Comparison of ENCODE assay signal across 14 cellular contexts in the genomic region with DNA sequence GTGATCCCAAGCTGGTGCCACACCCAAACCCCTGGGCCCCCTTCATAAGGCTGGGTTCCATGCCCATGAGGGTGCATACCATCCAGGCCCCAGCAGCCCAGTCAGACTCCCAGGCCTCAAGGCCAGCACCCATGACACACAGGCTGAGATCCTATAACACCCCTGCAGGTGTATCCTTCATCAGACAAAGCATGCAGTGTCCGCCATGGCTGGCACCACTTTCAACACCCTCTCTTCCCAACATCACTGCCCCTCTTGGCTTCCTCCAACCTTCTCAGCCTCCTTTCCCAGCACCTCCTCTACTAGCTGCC. TPM values are rescaled to one million over a fixed set of nuclear protein-coding genes. Genes with fewer than 3 reads are reported as not detected.
A peak's percentile ranks its signal among the peaks of the same experiment; 100 is the strongest.
DNase-seq lines count a peak whose midpoint lies in the region; ATAC-seq and TF ChIP-seq lines count a peak whose summit lies in the region.
"Had no signal": no experiment of that assay in that cellular context is flagged by ENCODE, and none has a peak within 500 bp of the region (broad histone marks: within the 10 kb centered on the region; RNA-seq: fewer than 3 reads in every experiment).

No MANE protein-coding gene starts in this region.

- no peak overlapping the region for H2BK120ac ChIP-seq in neuronal stem cell (ENCODE audit: low read depth, low read length)

- H3K4me3 ChIP-seq in HCT116 (replicated peaks in 1 of 2; ENCODE audit: low read depth in 1 of 2, low read length in 2 of 2) (no peak overlapping the region), adipocyte (ENCODE audit: low read length) (no peak overlapping the region), neuronal stem cell (ENCODE audit: low read length in 2 of 2) (no peak overlapping the region), thyroid gland (replicated peaks in 1 of 3) (no peak overlapping the region)
- H3K4me3 ChIP-seq: left ventricle myocardium inferior, pancreas, Peyer's patch, SJCRH30, testis had no signal

- no peaks in the 10 kb centered on the region for H4K20me1 ChIP-seq in HCT116 (ENCODE audit: insufficient read depth)

- peaks cover 7% of the 10 kb centered on the region for H3K79me1 ChIP-seq in neuronal stem cell (ENCODE audit: low read depth, low read length)

- H3K14ac ChIP-seq in neuronal stem cell (ENCODE audit: low read length) = no peak overlapping the region

- intact Hi-C loops in HCT116 (cut with micrococcal nuclease) = loop anchor here (1.0 kb wide), 4 partner anchors 35 to 242 kb away; no protein-coding TSS in a partner anchor
- intact Hi-C loops in thyroid gland (cut with DNase I) = loop anchor here (2.0 to 10.0 kb wide), 3 partner anchors 36 to 244 kb away; no protein-coding TSS in a partner anchor

- peaks cover 40% of the 10 kb centered on the region for H3K79me2 ChIP-seq in HCT116 (ENCODE audit: insufficient read depth, low read length)

- H3K4me1 ChIP-seq in HCT116 (ENCODE audit: control insufficient read depth in 1 of 2, insufficient read depth in 2 of 2, low read length in 2 of 2) (peaks cover 44 to 65% of the 10 kb centered on the region in 2 experiments), adipocyte (ENCODE audit: control insufficient read depth, insufficient read depth, low read length) (peaks cover 52% of the 10 kb centered on the region), neuronal stem cell (ENCODE audit: control insufficient read depth in 2 of 2, insufficient read depth in 1 of 2, low read depth in 1 of 2, low read length in 2 of 2) (peaks cover 2 to 15% of the 10 kb centered on the region in 2 donors), thyroid gland (peaks cover 43 to 55% of the 10 kb centered on the region in 2 donors)

- no TSS peak for BruUV-seq in HCT116 (replicated peaks; lab: Mats Ljungman, UMichigan)

- H2BK12ac ChIP-seq in neuronal stem cell (ENCODE audit: low read length) = no peak overlapping the region

- no peak overlapping the region for H3K4me2 ChIP-seq in HCT116 (ENCODE audit: low read length)
- no peak overlapping the region for H3K4me2 ChIP-seq in neuronal stem cell (ENCODE audit: insufficient read depth, low read length, poor library complexity, severe bottlenecking)

- no peak overlapping the region for H2AK5ac ChIP-seq in neuronal stem cell (ENCODE audit: low read depth, low read length)

- H3K27me3 ChIP-seq in HCT116 (ENCODE audit: insufficient read depth, low read length) (no peaks in the 10 kb centered on the region), adipocyte (replicated peaks; ENCODE audit: control insufficient read depth, insufficient read depth, low read length) (no peaks in the 10 kb centered on the region), neuronal stem cell (ENCODE audit: control insufficient read depth in 3 of 3, insufficient read depth in 3 of 3, low read depth in 1 of 3, low read length in 3 of 3) (no peaks in the 10 kb centered on the region), thyroid gland (no peaks in the 10 kb centered on the region)
- H3K27me3 ChIP-seq: pancreas, Peyer's patch, SJCRH30, testis had no signal

- no peak overlapping the region for H2AFZ ChIP-seq in HCT116 (ENCODE audit: low read depth, low read length, poor library complexity, severe bottlenecking)
- no peak overlapping the region for H2AFZ ChIP-seq in neuronal stem cell (ENCODE audit: low read length)

- H3K4ac ChIP-seq in neuronal stem cell (ENCODE audit: low read length) = no peak overlapping the region

- peak overlapping the region; percentile 55 for H4K8ac ChIP-seq in neuronal stem cell (ENCODE audit: low read depth, low read length)

- H4K91ac ChIP-seq in neuronal stem cell (ENCODE audit: low read depth, low read length, poor library complexity) = no peak overlapping the region

- no peak for ATAC-seq in HCT116

- no peak overlapping the region for H2BK5ac ChIP-seq in neuronal stem cell (ENCODE audit: low read length)

- TF ChIP-seq POLR2A in HCT116 (IDR thresholded peaks at IDR 0.05; ENCODE audit: borderline replicate concordance, extremely low read depth, insufficient read depth, insufficient read length) (no peak), thyroid gland (IDR thresholded peaks at IDR 0.05) (no peak)

- RAD21 ChIA-PET in HCT116 (lab: Charles Lee; ENCODE audit: low non-redundant PET in 1 of 2, low total read pairs in 2 of 2, uncharacterized antibody in 2 of 2, unreplicated experiment in 2 of 2) = interaction anchor here (0.5 to 3.3 kb wide), 13 partner anchors 20 to 242 kb away, joined by 3 to 59 read pairs (median 5); no protein-coding TSS in a partner anchor

- CTCF ChIA-PET in HCT116 (lab: Charles Lee) = interaction anchor here (0.6 to 6.4 kb wide), 67 partner anchors 9 to 914 kb away, joined by 3 to 386 read pairs (median 4); a partner anchor contains a TSS

- H3K27ac ChIP-seq in HCT116 (ENCODE audit: low read depth, low read length) = peak overlapping the region; percentile 5; the same call in 1 of the 2 replicates
- no peak overlapping the region for H3K27ac ChIP-seq in neuronal stem cell (replicated peaks; ENCODE audit: low read length)
- peak overlapping the region; percentile 95 to 96 (median 96) for H3K27ac ChIP-seq in thyroid gland
- H3K27ac ChIP-seq: left ventricle myocardium inferior, pancreas, SJCRH30 had no signal

- TF ChIP-seq RAD21 in HCT116 (IDR thresholded peaks at IDR 0.05; ENCODE audit: low read depth) = no peak

- H3K9me3 ChIP-seq in HCT116 (ENCODE audit: control insufficient read depth in 1 of 2, insufficient read depth in 1 of 2, low read depth in 1 of 2, low read length in 2 of 2) = no peaks in the 10 kb centered on the region
- no peaks in the 10 kb centered on the region for H3K9me3 ChIP-seq in adipocyte (ENCODE audit: control insufficient read depth, low read length)
- no peaks in the 10 kb centered on the region for H3K9me3 ChIP-seq in neuronal stem cell (replicated peaks in 1 of 2; ENCODE audit: control insufficient read depth in 2 of 2, insufficient read depth in 1 of 2, low read depth in 1 of 2, low read length in 2 of 2)
- H3K9me3 ChIP-seq in thyroid gland = no peaks in the 10 kb centered on the region
- H3K9me3 ChIP-seq: left ventricle myocardium inferior, pancreas, Peyer's patch, SJCRH30, testis had no signal

- H3K9me2 ChIP-seq in HCT116 (ENCODE audit: insufficient read depth) = no peaks in the 10 kb centered on the region

- H3K23ac ChIP-seq in neuronal stem cell (ENCODE audit: low read depth, low read length, poor library complexity) = no peak overlapping the region

- H3K18ac ChIP-seq in neuronal stem cell (ENCODE audit: low read length) = no peak overlapping the region

- POLR2A ChIA-PET in HCT116 (lab: Charles Lee) = interaction anchor here (0.6 to 1.7 kb wide), 11 partner anchors 10 to 560 kb away, joined by 3 to 22 read pairs (median 3); a partner anchor contains a TSS

- H2BK15ac ChIP-seq in neuronal stem cell (ENCODE audit: low read length) = no peak overlapping the region

- TF ChIP-seq CTCF in HCT116 (IDR thresholded peaks at IDR 0.05 in 2 of 3, conservative IDR thresholded peaks at IDR 0.05 in 1 of 3; ENCODE audit: borderline replicate concordance in 1 of 3, insufficient read depth in 1 of 3, low read depth in 2 of 3, low read length in 2 of 3) (no peak), thyroid gland (IDR thresholded peaks at IDR 0.05) (no peak)

- H3K36me3 ChIP-seq in HCT116 (ENCODE audit: control insufficient read depth in 1 of 2, insufficient read depth in 2 of 2, low read length in 2 of 2) (peaks cover 0 to 18% of the 10 kb centered on the region in 2 experiments; a peak in 1 of 4 replicates), adipocyte (ENCODE audit: control insufficient read depth, insufficient read depth, low read length, severe bottlenecking) (peaks cover 8% of the 10 kb centered on the region), neuronal stem cell (replicated peaks in 1 of 2; ENCODE audit: control insufficient read depth in 2 of 2, insufficient read depth in 2 of 2, low read length in 2 of 2) (peaks cover 16 to 38% of the 10 kb centered on the region in 2 donors), thyroid gland (no peaks in the 10 kb centered on the region)

- H3K9ac ChIP-seq in HCT116 (ENCODE audit: low read length) (no peak overlapping the region), adipocyte (ENCODE audit: low read length) (peak overlapping the region; percentile 26), neuronal stem cell (ENCODE audit: low read depth, low read length, poor library complexity) (no peak overlapping the region)

- no CpG with 5 or more reads among the region's 1 CpG for WGBS in neuronal stem cell (ENCODE audit: extremely low coverage in 2 of 2, insufficient read length in 2 of 2, insufficient replicate concordance in 1 of 2), 2 donors
- WGBS in thyroid gland, 2 donors = 0 to 81% methylated on average over 1 of the region's 1 CpG

- no peak for DNase-seq in HCT116 (ENCODE audit: low read depth, low spot score)
- no peak for DNase-seq in adipocyte (ENCODE audit: low read depth)
- no peak for DNase-seq in neuronal stem cell (ENCODE audit: low spot score)
- DNase-seq in thyroid gland = no peak
- no peak for DNase-seq in NCI-H1048 (lab: John Stamatoyannopoulos, UW)
- DNase-seq in NCI-H345 treated with DMSO at 0.1 percent for 48 hours (lab: John Stamatoyannopoulos, UW; ENCODE audit: unreplicated experiment) = no peak
- no peak for DNase-seq in DMS53 treated with DMSO at 0.1 percent for 48 hours (lab: John Stamatoyannopoulos, UW; ENCODE audit: unreplicated experiment)
- no peak for DNase-seq in central memory CD4-positive, alpha-beta T cell
- DNase-seq: NCI-H524 treated with DMSO at 0.1 percent for 48 hours had no signal

TF ChIP-seq in HCT116, 20 proteins besides CTCF, POLR2A, EP300 and RAD21 (continues in another document):
- TF ChIP-seq SRF (IDR thresholded peaks at IDR 0.05; ENCODE audit: low read depth) = no peak

RNA-seq across cellular contexts. Expression of a gene that starts 3.5 kb away (rescaled TPM):
- total RNA-seq in HCT116 (2021; ENCODE audit: unreplicated experiment) (29.3 TPM), thyroid gland (10 to 100 TPM in 3 of 4 donors, 1 to 10 TPM in 1; 8.6 to 17.0 (median 15.0) TPM)
- 21.0 and 26.8 TPM in 2 replicates for polyA plus RNA-seq in HCT116 (2012)
- polyA plus RNA-seq in neuronal stem cell (2013, experiment 1 of 2) = 11.8 TPM
- polyA plus RNA-seq in neuronal stem cell (2013, experiment 2 of 2) = 12.2 TPM

RNA-seq across cellular contexts. Expression of a gene that starts 3.6 kb away (rescaled TPM):
- total RNA-seq in HCT116 (2021; ENCODE audit: unreplicated experiment) = 334 TPM
- polyA plus RNA-seq in HCT116 (2012) = 294 and 408 TPM in 2 replicates
- polyA plus RNA-seq in neuronal stem cell (2013, experiment 1 of 2) = 841 TPM
- 834 TPM for polyA plus RNA-seq in neuronal stem cell (2013, experiment 2 of 2)
- 100 to 1,000 TPM; 133 to 413 (median 301) TPM for total RNA-seq in thyroid gland

RNA-seq across cellular contexts. Expression of a gene that starts 6.5 kb away (rescaled TPM):
- total RNA-seq in HCT116 (2021; ENCODE audit: unreplicated experiment) (35.6 TPM), thyroid gland (100 to 1,000 TPM; 126 to 216 (median 138) TPM)
- 29.6 and 32.1 TPM in 2 replicates for polyA plus RNA-seq in HCT116 (2012)
- 99.5 TPM for polyA plus RNA-seq in neuronal stem cell (2013, experiment 1 of 2)
- 94.2 TPM for polyA plus RNA-seq in neuronal stem cell (2013, experiment 2 of 2)

RNA-seq across cellular contexts. Expression of a gene that starts 10.1 kb away (rescaled TPM):
- total RNA-seq in HCT116 (2021; ENCODE audit: unreplicated experiment) (15.6 TPM), thyroid gland (10 to 100 TPM in 2 of 4 donors, 1 to 10 TPM in 2; 8.4 to 13.9 (median 11.0) TPM)
- polyA plus RNA-seq in HCT116 (2012) = 10.0 and 10.3 TPM in 2 replicates
- 12.1 TPM for polyA plus RNA-seq in neuronal stem cell (2013, experiment 1 of 2)
- polyA plus RNA-seq in neuronal stem cell (2013, experiment 2 of 2) = 12.0 TPM
